In genomic region chr16:1746693-1747195, GRCh38 we compare ENCODE assay signal across 3 cellular contexts.
TF ChIP-seq lines count a peak whose summit lies in the region.

No MANE protein-coding gene starts in this region.

TF ChIP-seq in SK-N-SH treated with all-trans-retinoic acid at 6 μM for 48 hours, 23 proteins besides CTCF, POLR2A, EP300 and RAD21 (continues in another document):
- TF ChIP-seq TSHZ2 (CRISPR knock-in tag; IDR thresholded peaks at IDR 0.05) (no peak), ZFP30 (CRISPR knock-in tag; IDR thresholded peaks at IDR 0.05) (no peak), PPARA (CRISPR knock-in tag; IDR thresholded peaks at IDR 0.05; ENCODE audit: borderline replicate concordance) (no peak), OSR1 (CRISPR knock-in tag; IDR thresholded peaks at IDR 0.05) (no peak), RARB (CRISPR knock-in tag; IDR thresholded peaks at IDR 0.05) (no peak), TOX (CRISPR knock-in tag; IDR thresholded peaks at IDR 0.05; ENCODE audit: borderline replicate concordance) (no peak), ISL1 (CRISPR knock-in tag; IDR thresholded peaks at IDR 0.05) (no peak), ARNTL (CRISPR knock-in tag; IDR thresholded peaks at IDR 0.05; ENCODE audit: borderline replicate concordance, low read depth) (no peak), PATZ1 (CRISPR knock-in tag; IDR thresholded peaks at IDR 0.05; ENCODE audit: borderline replicate concordance) (no peak), POU6F1 (CRISPR knock-in tag; IDR thresholded peaks at IDR 0.05; ENCODE audit: borderline replicate concordance, low read depth) (no peak), ZFP3 (CRISPR knock-in tag; IDR thresholded peaks at IDR 0.05) (no peak), ZNF8 (CRISPR knock-in tag; IDR thresholded peaks at IDR 0.05) (no peak), ESRRG (CRISPR knock-in tag; IDR thresholded peaks at IDR 0.05) (no peak), BACH2 (CRISPR knock-in tag; IDR thresholded peaks at IDR 0.05; ENCODE audit: borderline replicate concordance) (no peak)

TF ChIP-seq in SK-N-SH, 30 proteins besides CTCF, POLR2A, EP300 and RAD21:
- no peak for TF ChIP-seq GABPA (IDR thresholded peaks at IDR 0.05; ENCODE audit: low read depth)
- no peak for TF ChIP-seq FOXM1 (IDR thresholded peaks at IDR 0.05; ENCODE audit: low read depth)
- no peak for TF ChIP-seq TAF1 (IDR thresholded peaks at IDR 0.05; ENCODE audit: borderline replicate concordance, low read depth, low read length)
- TF ChIP-seq RFX5 (IDR thresholded peaks at IDR 0.05; ENCODE audit: low read length): no peak
- no peak for TF ChIP-seq FOXJ3 (CRISPR knock-in tag; IDR thresholded peaks at IDR 0.05)
- TF ChIP-seq NRF1 (IDR thresholded peaks at IDR 0.05; ENCODE audit: low read depth, low read length): no peak
- TF ChIP-seq REST (IDR thresholded peaks at IDR 0.05; ENCODE audit: low read depth, low read length): no peak
- no peak for TF ChIP-seq SIN3A (IDR thresholded peaks at IDR 0.05; ENCODE audit: borderline replicate concordance, low read depth, low read length)
- no peak for TF ChIP-seq TEAD4 (IDR thresholded peaks at IDR 0.05; ENCODE audit: borderline replicate concordance, insufficient read depth)
- no peak for TF ChIP-seq SMC3 (IDR thresholded peaks at IDR 0.05; ENCODE audit: low read depth, low read length)

TF ChIP-seq in H1, 55 proteins besides CTCF, POLR2A, EP300 and RAD21:
- no peak for TF ChIP-seq E2F6 (IDR thresholded peaks at IDR 0.05)
- no peak for TF ChIP-seq CHD7 (IDR thresholded peaks at IDR 0.05; ENCODE audit: insufficient replicate concordance, low read length)
- TF ChIP-seq GABPA (IDR thresholded peaks at IDR 0.05; ENCODE audit: borderline replicate concordance, insufficient read depth, low read length): no peak
- no peak for TF ChIP-seq TEAD4 (IDR thresholded peaks at IDR 0.05; ENCODE audit: low read depth, low read length)
- TF ChIP-seq SIX5 (IDR thresholded peaks at IDR 0.05; ENCODE audit: low read depth, low read length): no peak
- no peak for TF ChIP-seq JUN (IDR thresholded peaks at IDR 0.05; ENCODE audit: low read depth, low read length)
- TF ChIP-seq ZNF274 (IDR thresholded peaks at IDR 0.05; ENCODE audit: borderline replicate concordance, extremely low read depth, low read length): no peak
- TF ChIP-seq GTF2F1 (IDR thresholded peaks at IDR 0.05; ENCODE audit: borderline replicate concordance, low read depth, low read length): no peak
- TF ChIP-seq SP4 (IDR thresholded peaks at IDR 0.05; ENCODE audit: low read length): no peak
- no peak for TF ChIP-seq USF2 (IDR thresholded peaks at IDR 0.05; ENCODE audit: low read length)
- no peak for TF ChIP-seq ASH2L (IDR thresholded peaks at IDR 0.05; ENCODE audit: low read length)
- TF ChIP-seq TAF1 (IDR thresholded peaks at IDR 0.05; ENCODE audit: low read depth, low read length): no peak
- TF ChIP-seq SRF (IDR thresholded peaks at IDR 0.05; ENCODE audit: low read depth, low read length): no peak
- TF ChIP-seq RFX5 (IDR thresholded peaks at IDR 0.05; ENCODE audit: borderline replicate concordance, low read depth, low read length): no peak
- TF ChIP-seq KDM4A (IDR thresholded peaks at IDR 0.05; ENCODE audit: low read depth, low read length, severe bottlenecking): no peak
- TF ChIP-seq MAX (IDR thresholded peaks at IDR 0.05): no peak
- no peak for TF ChIP-seq CHD1 (IDR thresholded peaks at IDR 0.05; ENCODE audit: low read depth, low read length)
- TF ChIP-seq BACH1 (IDR thresholded peaks at IDR 0.05; ENCODE audit: low read length): no peak
